ENCODE assay signal across 10 cellular contexts in genomic region chr12:25458047-25458552, GRCh38.
DNase-seq lines count a peak whose midpoint lies in the region; ATAC-seq, FAIRE-seq and TF ChIP-seq lines count a peak whose summit lies in the region.
"Had no signal": no experiment of that assay in that cellular context is flagged by ENCODE, and none has a peak within 500 bp of the region (broad histone marks: within the 10 kb centered on the region; RNA-seq: fewer than 3 reads in every experiment).

No MANE protein-coding gene starts in this region.

- H3K36me3 Mint-ChIP-seq in activated CD4-positive, alpha-beta T cell treated with anti-CD3 and anti-CD28 coated beads for 36 hours (ENCODE audit: low read depth): no peaks in the 10 kb centered on the region

- no peak overlapping the region for H3K9ac ChIP-seq in trophoblast cell (ENCODE audit: low read length)

- H3K27ac Mint-ChIP-seq in activated CD4-positive, alpha-beta T cell treated with anti-CD3 and anti-CD28 coated beads for 36 hours: no peak overlapping the region
- H3K27ac Mint-ChIP-seq: nephron had no signal

- no peaks in the 10 kb centered on the region for H3K79me2 ChIP-seq in trophoblast cell (ENCODE audit: control insufficient read depth, insufficient read depth, low read length, poor library complexity)

- no peak overlapping the region for H3K4ac ChIP-seq in trophoblast cell (ENCODE audit: low read depth, low read length)

- POLR2A ChIA-PET in activated CD4-positive, alpha-beta T cell treated with anti-CD3 and anti-CD28 coated beads for 36 hours (lab: Charles Lee): no interaction called here

- H2BK120ac ChIP-seq in trophoblast cell (ENCODE audit: insufficient read depth, low read length, poor library complexity): no peak overlapping the region

- CTCF ChIA-PET in activated CD4-positive, alpha-beta T cell treated with anti-CD3 and anti-CD28 coated beads for 36 hours (lab: Charles Lee): interaction anchor here (1.0 kb wide), 1 partner anchor 15 kb away, joined by 3 read pairs; no protein-coding TSS in a partner anchor

- peaks cover 3% of the 10 kb centered on the region for H3K27me3 Mint-ChIP-seq in activated CD4-positive, alpha-beta T cell treated with anti-CD3 and anti-CD28 coated beads for 36 hours

- no peaks in the 10 kb centered on the region for H3K4me1 Mint-ChIP-seq in activated CD4-positive, alpha-beta T cell treated with anti-CD3 and anti-CD28 coated beads for 36 hours
- H3K4me1 Mint-ChIP-seq: nephron had no signal

- no peak overlapping the region for H4K91ac ChIP-seq in trophoblast cell (ENCODE audit: low read depth, low read length)

- H4K8ac ChIP-seq in trophoblast cell (ENCODE audit: low read depth, low read length): no peak overlapping the region

- TF ChIP-seq CTCF in coronary artery (IDR thresholded peaks at IDR 0.05) (no peak), D721Med (IDR thresholded peaks at IDR 0.05; ENCODE audit: insufficient read depth, missing control alignments) (no peak)

- no peak overlapping the region for H2AFZ ChIP-seq in trophoblast cell (ENCODE audit: insufficient read depth, low read length, poor library complexity)

- H2BK5ac ChIP-seq in trophoblast cell (ENCODE audit: low read depth, low read length, poor library complexity): no peak overlapping the region

- no peak overlapping the region for H3K14ac ChIP-seq in trophoblast cell (ENCODE audit: low read length)

- no peak overlapping the region for H3K4me2 ChIP-seq in trophoblast cell (ENCODE audit: low read length)

- H3K23ac ChIP-seq in trophoblast cell (ENCODE audit: low read length): no peak overlapping the region

- H3K4me1 ChIP-seq in trophoblast cell (ENCODE audit: control insufficient read depth in 1 of 2, insufficient read depth in 2 of 2, low read length in 2 of 2): no peaks in the 10 kb centered on the region

- H3K4me3 Mint-ChIP-seq in activated CD4-positive, alpha-beta T cell treated with anti-CD3 and anti-CD28 coated beads for 36 hours: no peak overlapping the region
- H3K4me3 Mint-ChIP-seq: nephron had no signal

- no peak overlapping the region for H2AK5ac ChIP-seq in trophoblast cell (ENCODE audit: low read length)

- peak overlapping the region; percentile 45 for H3K4me3 ChIP-seq in coronary artery
- no peak overlapping the region for H3K4me3 ChIP-seq in trophoblast cell (ENCODE audit: low read depth, low read length)

- no peaks in the 10 kb centered on the region for H3K27me3 ChIP-seq in trophoblast cell (ENCODE audit: insufficient read depth, low read length)

- no peak overlapping the region for H3K27ac ChIP-seq in coronary artery
- H3K27ac ChIP-seq in trophoblast cell (ENCODE audit: low read depth, low read length): no peak overlapping the region

- FAIRE-seq in D721Med (lab: Jason Lieb, UNC): no peak
- FAIRE-seq: GM12891 had no signal

- H3K9me3 Mint-ChIP-seq in activated CD4-positive, alpha-beta T cell treated with anti-CD3 and anti-CD28 coated beads for 36 hours (ENCODE audit: low read depth): no peaks in the 10 kb centered on the region

- no peak overlapping the region for H3K18ac ChIP-seq in trophoblast cell (ENCODE audit: low read length)

- H3K9me3 ChIP-seq in trophoblast cell (ENCODE audit: insufficient read depth, low read depth, low read length): no peaks in the 10 kb centered on the region

- intact Hi-C loops in activated CD4-positive, alpha-beta T cell treated with anti-CD3 and anti-CD28 coated beads for 36 hours (cut with DNase I, micrococcal nuclease): no loop called here

- no peak overlapping the region for H4K12ac ChIP-seq in trophoblast cell (ENCODE audit: low read depth, low read length)

- DNase-seq in ELR (ENCODE audit: low read depth): peak; percentile 97
- DNase-seq in NCI-H748 treated with DMSO at 0.1 percent for 48 hours (lab: John Stamatoyannopoulos, UW): peak; percentile 15
- DNase-seq in coronary artery (ENCODE audit: low spot score): no peak
- peak; percentile 50 to 67 for DNase-seq in trophoblast cell
- DNase-seq in NCI-H82 treated with DMSO at 0.1 percent for 48 hours (lab: John Stamatoyannopoulos, UW; ENCODE audit: unreplicated experiment): no peak
- DNase-seq in D721Med (ENCODE audit: insufficient read length, low spot score): no peak
- no peak for DNase-seq in activated CD4-positive, alpha-beta T cell treated with anti-CD3 and anti-CD28 coated beads for 36 hours

- H2BK12ac ChIP-seq in trophoblast cell (ENCODE audit: low read length): no peak overlapping the region

- H3K79me1 ChIP-seq in trophoblast cell (ENCODE audit: low read length): no peaks in the 10 kb centered on the region

- ATAC-seq in HG03460 (IDR thresholded peaks at IDR 0.05; ENCODE audit: unreplicated experiment): no peak
- no peak for ATAC-seq in activated CD4-positive, alpha-beta T cell treated with anti-CD3 and anti-CD28 coated beads for 36 hours

- H3K36me3 ChIP-seq in trophoblast cell (ENCODE audit: control insufficient read depth in 1 of 2, insufficient read depth in 2 of 2, low read length in 2 of 2): no peaks in the 10 kb centered on the region

- WGBS in trophoblast cell (ENCODE audit: extremely low coverage, insufficient coverage, insufficient read length): no CpG with 5 or more reads among the region's 6 CpGs

Comparison
In these comparisons a context has a peak if more than half of its experiments do, and no peak if none do; other contexts are left out.
1. DNase-seq: peak in ELR (single experiment), NCI-H748 treated with DMSO at 0.1 percent for 48 hours (single experiment) and trophoblast cell (2 of 2); none in coronary artery (single experiment), NCI-H82 treated with DMSO at 0.1 percent for 48 hours (single experiment), D721Med (single experiment) and activated CD4-positive, alpha-beta T cell treated with anti-CD3 and anti-CD28 coated beads for 36 hours (single experiment).